Comparison of ENCODE assay signal across 1 cellular context in the genomic region with DNA sequence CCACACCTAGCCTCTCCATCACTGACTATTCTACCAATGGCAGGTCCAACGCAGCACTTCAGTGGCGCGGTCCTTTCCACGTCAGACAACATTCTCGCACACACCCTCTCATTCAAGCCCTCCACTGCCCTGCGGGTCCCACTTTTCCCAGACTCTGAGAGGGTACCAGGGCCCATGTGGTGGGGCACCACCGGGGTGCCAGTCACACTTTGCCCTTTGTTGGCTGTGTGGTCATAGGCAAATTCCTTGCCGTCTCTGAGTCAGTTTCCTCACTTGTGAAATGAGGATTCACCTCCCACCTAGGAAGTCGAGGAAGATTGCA.
TF ChIP-seq lines count a peak whose summit lies in the region.

No MANE protein-coding gene starts in this region.

TF ChIP-seq in WTC11, 78 proteins besides CTCF, POLR2A, EP300 and RAD21 (continued from another document):
- TF ChIP-seq, protein P1, sequence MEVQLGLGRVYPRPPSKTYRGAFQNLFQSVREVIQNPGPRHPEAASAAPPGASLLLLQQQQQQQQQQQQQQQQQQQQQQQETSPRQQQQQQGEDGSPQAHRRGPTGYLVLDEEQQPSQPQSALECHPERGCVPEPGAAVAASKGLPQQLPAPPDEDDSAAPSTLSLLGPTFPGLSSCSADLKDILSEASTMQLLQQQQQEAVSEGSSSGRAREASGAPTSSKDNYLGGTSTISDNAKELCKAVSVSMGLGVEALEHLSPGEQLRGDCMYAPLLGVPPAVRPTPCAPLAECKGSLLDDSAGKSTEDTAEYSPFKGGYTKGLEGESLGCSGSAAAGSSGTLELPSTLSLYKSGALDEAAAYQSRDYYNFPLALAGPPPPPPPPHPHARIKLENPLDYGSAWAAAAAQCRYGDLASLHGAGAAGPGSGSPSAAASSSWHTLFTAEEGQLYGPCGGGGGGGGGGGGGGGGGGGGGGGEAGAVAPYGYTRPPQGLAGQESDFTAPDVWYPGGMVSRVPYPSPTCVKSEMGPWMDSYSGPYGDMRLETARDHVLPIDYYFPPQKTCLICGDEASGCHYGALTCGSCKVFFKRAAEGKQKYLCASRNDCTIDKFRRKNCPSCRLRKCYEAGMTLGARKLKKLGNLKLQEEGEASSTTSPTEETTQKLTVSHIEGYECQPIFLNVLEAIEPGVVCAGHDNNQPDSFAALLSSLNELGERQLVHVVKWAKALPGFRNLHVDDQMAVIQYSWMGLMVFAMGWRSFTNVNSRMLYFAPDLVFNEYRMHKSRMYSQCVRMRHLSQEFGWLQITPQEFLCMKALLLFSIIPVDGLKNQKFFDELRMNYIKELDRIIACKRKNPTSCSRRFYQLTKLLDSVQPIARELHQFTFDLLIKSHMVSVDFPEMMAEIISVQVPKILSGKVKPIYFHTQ (CRISPR knock-in tag; IDR thresholded peaks at IDR 0.05): no peak
- TF ChIP-seq ATF1 (CRISPR knock-in tag; IDR thresholded peaks at IDR 0.05) (no peak), GRHL2 (CRISPR knock-in tag; IDR thresholded peaks at IDR 0.05; ENCODE audit: insufficient replicate concordance, severe bottlenecking) (no peak), TCF7 (CRISPR knock-in tag; IDR thresholded peaks at IDR 0.05; ENCODE audit: low read depth) (no peak), FOXP1 (CRISPR knock-in tag; IDR thresholded peaks at IDR 0.05; ENCODE audit: borderline replicate concordance) (no peak), ETV6 (CRISPR knock-in tag; IDR thresholded peaks at IDR 0.05) (no peak), ARID4B (CRISPR knock-in tag; IDR thresholded peaks at IDR 0.05; ENCODE audit: borderline replicate concordance) (no peak), NFYB (CRISPR knock-in tag; conservative IDR thresholded peaks at IDR 0.05; ENCODE audit: low read depth) (no peak), PRRX2 (CRISPR knock-in tag; IDR thresholded peaks at IDR 0.05) (no peak)
